ENCODE assay signal across 8 cellular contexts in the genomic region with DNA sequence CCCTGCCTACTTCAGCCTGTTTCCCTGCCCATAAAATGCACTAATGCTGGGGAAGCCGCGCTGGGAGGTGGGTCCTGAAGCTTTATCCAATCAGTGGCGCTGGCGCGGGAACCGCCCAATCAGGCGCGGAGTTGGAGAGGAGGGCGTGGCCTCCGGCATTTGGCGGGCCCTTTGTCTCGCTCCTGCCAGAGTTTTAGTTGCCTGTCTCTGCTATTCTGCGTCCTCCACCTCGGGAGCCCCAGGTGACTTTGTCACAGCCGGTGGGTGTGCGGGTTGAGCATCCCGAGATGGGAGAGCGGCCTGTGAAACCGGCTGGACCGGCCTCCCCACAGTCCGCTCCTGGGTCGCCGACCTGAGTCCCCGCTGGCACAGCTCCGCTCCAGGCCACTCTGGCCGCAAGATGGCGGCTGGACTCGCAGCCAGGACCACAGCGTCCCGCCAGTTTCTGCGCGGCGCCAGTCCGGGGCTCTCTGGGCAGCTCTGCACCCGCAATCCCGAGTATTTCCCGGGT. TPM values are rescaled to one million over a fixed set of nuclear protein-coding genes. Genes with fewer than 3 reads are reported as not detected.
DNase-seq lines count a peak whose midpoint lies in the region; ATAC-seq and TF ChIP-seq lines count a peak whose summit lies in the region.

No MANE protein-coding gene starts in this region.

- peaks cover 13% of the 10 kb centered on the region; the same call in 1 of the 2 replicates for H3K79me2 ChIP-seq in GM23338 (replicated peaks; ENCODE audit: insufficient read depth)

- no peaks in the 10 kb centered on the region for H3K27me3 ChIP-seq in GM23338 (ENCODE audit: insufficient read depth)
- no peaks in the 10 kb centered on the region for H3K27me3 ChIP-seq in skeletal muscle tissue (ENCODE audit: control insufficient read depth in 3 of 3, insufficient read depth in 3 of 3, low read length in 3 of 3)

- H3K4me1 ChIP-seq in GM23338 (ENCODE audit: insufficient read depth) (no peaks in the 10 kb centered on the region), skeletal muscle tissue (ENCODE audit: control insufficient read depth in 3 of 3, insufficient read depth in 3 of 3, low read length in 3 of 3) (peaks cover 0 to 8% (median 4%) of the 10 kb centered on the region in 3 donors)

- H3K36me3 Mint-ChIP-seq in GM23338 (ENCODE audit: low read depth), result peaks cover 11% of the 10 kb centered on the region; the same call in 2 of the 3 replicates

- TF ChIP-seq CTCF in GM23338 (conservative IDR thresholded peaks at IDR 0.05; ENCODE audit: low read depth in 2 of 2), result no peak
- no peak for TF ChIP-seq CTCF in VCaP (conservative IDR thresholded peaks at IDR 0.05)

- peak overlapping the region; percentile 60; the same call in 2 of the 3 replicates for H3K4me3 Mint-ChIP-seq in GM23338

- peak overlapping the region in 2 of 3 donors; percentile 19 to 51 for H3K9ac ChIP-seq in skeletal muscle tissue (ENCODE audit: low read depth in 1 of 3, low read length in 3 of 3)

- no peaks in the 10 kb centered on the region for H3K9me2 ChIP-seq in GM23338 (ENCODE audit: insufficient read depth)

- H2AFZ ChIP-seq in GM23338, result peak overlapping the region; percentile 69; the same call in 1 of the 2 replicates

- no peak overlapping the region for H3K27ac Mint-ChIP-seq in GM23338

- peak overlapping the region; percentile 81 for H3K4me2 ChIP-seq in GM23338

- no peaks in the 10 kb centered on the region for H3K4me1 Mint-ChIP-seq in GM23338

- H3K27ac ChIP-seq in GM23338 (ENCODE audit: low read depth) (peak overlapping the region; percentile 89), VCaP (peak overlapping the region; percentile 71), skeletal muscle tissue (ENCODE audit: low read depth, low read length) (no peak overlapping the region)

- H3K36me3 ChIP-seq in GM23338 (ENCODE audit: insufficient read depth) (no peaks in the 10 kb centered on the region), skeletal muscle tissue (ENCODE audit: control insufficient read depth in 3 of 3, insufficient read depth in 3 of 3, low read length in 3 of 3) (no peaks in the 10 kb centered on the region)

- H3K4me3 ChIP-seq in GM23338 (peak overlapping the region; percentile 66), skeletal muscle tissue (ENCODE audit: low read length in 3 of 3) (peak overlapping the region; percentile 61 to 78 (median 65))

- peaks cover 0 to 2% (median 0%) of the 10 kb centered on the region in 3 donors for H3K9me3 ChIP-seq in skeletal muscle tissue (ENCODE audit: control insufficient read depth in 3 of 3, low read length in 3 of 3)

- H4K20me1 ChIP-seq in GM23338 (replicated peaks; ENCODE audit: insufficient read depth), result no peaks in the 10 kb centered on the region

- H3K9me3 Mint-ChIP-seq in GM23338, result peaks cover 33% of the 10 kb centered on the region

- H3F3A ChIP-seq in GM23338 (replicated peaks; ENCODE audit: low read depth), result no peaks in the 10 kb centered on the region

- peak; percentile 92 for DNase-seq in GM23338 (ENCODE audit: low spot score)
- peak; percentile 13 for DNase-seq in brain pericyte (ENCODE audit: low read depth, low spot score)
- peak; percentile 82 for DNase-seq in inferior parietal cortex (ENCODE audit: extremely low spot score)
- DNase-seq in NCI-H1694 (lab: John Stamatoyannopoulos, UW), result no peak

- no peaks in the 10 kb centered on the region for H3K27me3 Mint-ChIP-seq in GM23338 (ENCODE audit: insufficient read depth, low read depth, poor library complexity)

- ATAC-seq in GM23338 (peak; percentile 92), HG03175 (IDR thresholded peaks at IDR 0.05; ENCODE audit: unreplicated experiment) (no peak), GM21515 (IDR thresholded peaks at IDR 0.05; ENCODE audit: unreplicated experiment) (no peak)

TF ChIP-seq in GM23338, 12 proteins besides CTCF, POLR2A, EP300 and RAD21:
- TF ChIP-seq ZNF331 (CRISPR knock-in tag; IDR thresholded peaks at IDR 0.05; ENCODE audit: low read depth) (no peak), POLR2AphosphoS5 (IDR thresholded peaks at IDR 0.05; ENCODE audit: low read depth) (peak; percentile 75)

RNA-seq across cellular contexts. Expression of gene ZNF429, which starts 30.7 kb away (rescaled TPM):
- 18.9 and 21.2 TPM in 2 replicates for total RNA-seq in GM23338 (2014; rRNA removed; shearing (Covaris generic))
- 12.6 and 13.4 TPM in 2 replicates for polyA plus RNA-seq in GM23338 (2016; fragmentation: Nextera tagmentation; extraction: Ambion mirVana)
- total RNA-seq in skeletal muscle tissue, result 10.4 TPM
